ENCODE assay signal across 8 cellular contexts in genomic region chr4:15649914-15650545, GRCh38. TPM values are rescaled to one million over a fixed set of nuclear protein-coding genes. Genes with fewer than 3 reads are reported as not detected.
DNase-seq lines count a peak whose midpoint lies in the region; ATAC-seq and TF ChIP-seq lines count a peak whose summit lies in the region.

No MANE protein-coding gene starts in this region.

- intact Hi-C loops in CD4-positive, alpha-beta T cell (cut with DNase I, micrococcal nuclease): loop anchor here (2.0 to 10.0 kb wide), 8 partner anchors 105 to 1995 kb away; partner anchors contain the start of genes LAP3 (in 1 of the 2) and TAPT1 (in 1 of the 2)

- CTCF ChIA-PET in CD4-positive, alpha-beta T cell (lab: Charles Lee): interaction anchor here (0.7 kb wide), 3 partner anchors 106 to 649 kb away, joined by 3 read pairs; no protein-coding TSS in a partner anchor

- H3K27ac ChIP-seq in CD4-positive, alpha-beta T cell (ENCODE audit: low read depth, low read length): no peak overlapping the region
- H3K27ac ChIP-seq in fibroblast of lung (ENCODE audit: insufficient read depth, low read length): no peak overlapping the region
- H3K27ac ChIP-seq in urinary bladder (ENCODE audit: low read depth): peak overlapping the region; percentile 16

- peaks cover 2% of the 10 kb centered on the region for H3K4me1 ChIP-seq in fibroblast of lung (ENCODE audit: control insufficient read depth, extremely low read depth, insufficient read depth, low read length)
- H3K4me1 ChIP-seq in urinary bladder (ENCODE audit: insufficient read depth): no peaks in the 10 kb centered on the region

- no peaks in the 10 kb centered on the region for H3K27me3 ChIP-seq in CD4-positive, alpha-beta T cell (ENCODE audit: control insufficient read depth, insufficient read depth, low read length)
- no peaks in the 10 kb centered on the region for H3K27me3 ChIP-seq in fibroblast of lung (ENCODE audit: control insufficient read depth, insufficient read depth, low read length)

- peak; percentile 23 to 60 (median 36) for DNase-seq in CD4-positive, alpha-beta T cell
- DNase-seq in HT1080 (ENCODE audit: low read depth) (peak; percentile 61), NOMO-1 treated with DMSO at 0.1 percent for 48 hours (lab: John Stamatoyannopoulos, UW; ENCODE audit: unreplicated experiment) (peak; percentile 79), activated T-cell treated with anti-CD3 and anti-CD28 coated beads for 4 hours (peak; percentile 47), fibroblast of lung (ENCODE audit: low read depth in 2 of 2) (peak; percentile 46 to 67), nucleus accumbens (lab: John Stamatoyannopoulos, UW) (peak in 31 of 56 donors; percentile 1 to 43 (median 11))

- H3K9ac ChIP-seq in fibroblast of lung (ENCODE audit: insufficient read depth, low read length): no peak overlapping the region

- H2AFZ ChIP-seq in fibroblast of lung (ENCODE audit: low read length): no peak overlapping the region

- H3K36me3 ChIP-seq in fibroblast of lung (ENCODE audit: control insufficient read depth, insufficient read depth, low read length): no peaks in the 10 kb centered on the region
- H3K36me3 ChIP-seq in urinary bladder (ENCODE audit: insufficient read depth): no peaks in the 10 kb centered on the region

- no peaks in the 10 kb centered on the region for H3K9me3 Mint-ChIP-seq in CD4-positive, alpha-beta T cell

- H3K4me3 Mint-ChIP-seq in CD4-positive, alpha-beta T cell: peak overlapping the region; percentile 15

- peaks cover 95% of the 10 kb centered on the region for H3K79me2 ChIP-seq in fibroblast of lung (ENCODE audit: control insufficient read depth, insufficient read depth, low read length)

- no peaks in the 10 kb centered on the region for H3K9me3 ChIP-seq in CD4-positive, alpha-beta T cell (ENCODE audit: control insufficient read depth, low read length)
- H3K9me3 ChIP-seq in fibroblast of lung (ENCODE audit: control insufficient read depth, insufficient read depth, low read depth, low read length): no peaks in the 10 kb centered on the region

- no peaks in the 10 kb centered on the region for H4K20me1 ChIP-seq in fibroblast of lung (ENCODE audit: control insufficient read depth, extremely low read depth, insufficient read depth, low read length)

- TF ChIP-seq CTCF in CD4-positive, alpha-beta T cell (IDR thresholded peaks at IDR 0.05): peak; percentile 82
- TF ChIP-seq CTCF in fibroblast of lung (conservative IDR thresholded peaks at IDR 0.05 in 1 of 2, IDR thresholded peaks at IDR 0.05 in 1 of 2; ENCODE audit: low read depth in 1 of 2, low read length in 2 of 2): peak; percentile 71 to 74

- H3K4me2 ChIP-seq in fibroblast of lung (ENCODE audit: extremely low read depth, insufficient read depth, low read length): peak overlapping the region; percentile 38

- H3K27ac Mint-ChIP-seq in CD4-positive, alpha-beta T cell: peak overlapping the region; percentile 7

- no peaks in the 10 kb centered on the region for H3K27me3 Mint-ChIP-seq in CD4-positive, alpha-beta T cell

- H3K4me1 Mint-ChIP-seq in CD4-positive, alpha-beta T cell (ENCODE audit: low read depth): peaks cover 83% of the 10 kb centered on the region

- 23% methylated on average over 5 of the region's 5 CpGs for WGBS in urinary bladder

- H3K4me3 ChIP-seq in fibroblast of lung (replicated peaks in 1 of 4; ENCODE audit: control extremely low read depth in 1 of 4, insufficient read depth in 1 of 4, low read depth in 3 of 4, low read length in 4 of 4): no peak overlapping the region
- no peak overlapping the region for H3K4me3 ChIP-seq in urinary bladder (ENCODE audit: low read depth, low read length)

- H3K36me3 Mint-ChIP-seq in CD4-positive, alpha-beta T cell (ENCODE audit: low read depth): peaks cover 7% of the 10 kb centered on the region

- ATAC-seq in CD4-positive, alpha-beta T cell (ENCODE audit: poor library complexity): peak; percentile 79
- peak; percentile 36 for ATAC-seq in GM19397 (IDR thresholded peaks at IDR 0.05; ENCODE audit: unreplicated experiment)

- POLR2A ChIA-PET in CD4-positive, alpha-beta T cell (lab: Charles Lee): interaction anchor here (0.6 kb wide), 1 partner anchor 106 kb away, joined by 3 read pairs; no protein-coding TSS in a partner anchor

RNA-seq across cellular contexts. Expression of gene FBXL5, which starts 5.1 kb away (rescaled TPM):
- 10 to 100 TPM; 60.1 to 62.5 TPM for total RNA-seq in CD4-positive, alpha-beta T cell
- 83.0 and 95.5 TPM in 2 replicates for total RNA-seq in HT1080 (2014; rRNA removed; shearing (Covaris generic))
- polyA plus RNA-seq in HT1080 (2015; cell fraction: cytosol; rRNA removed): 47.6 and 53.6 TPM in 2 replicates
- polyA plus RNA-seq in HT1080 (2015; cell fraction: nucleus; rRNA removed): 59.6 and 61.3 TPM in 2 replicates
- 120 and 131 TPM in 2 replicates for total RNA-seq in fibroblast of lung
- polyA plus RNA-seq in fibroblast of lung: 52.9 and 53.0 TPM in 2 replicates
- 30.8 and 35.4 TPM in 2 replicates for polyA plus RNA-seq in fibroblast of lung (2012)
- polyA minus RNA-seq in fibroblast of lung (ENCODE audit: low replicate concordance): 26.5 and 29.9 TPM in 2 replicates
- 211 TPM for total RNA-seq in urinary bladder
- polyA plus RNA-seq in urinary bladder: 75.3 TPM

RNA-seq across cellular contexts. Expression of gene FAM200B, which starts 31.6 kb away (rescaled TPM):
- 10 to 100 TPM; 18.5 to 22.1 TPM for total RNA-seq in CD4-positive, alpha-beta T cell
- 55.8 and 88.4 TPM in 2 replicates for total RNA-seq in HT1080 (2014; rRNA removed; shearing (Covaris generic))
- polyA plus RNA-seq in HT1080 (2015; cell fraction: cytosol; rRNA removed): 77.5 and 86.4 TPM in 2 replicates
- polyA plus RNA-seq in HT1080 (2015; cell fraction: nucleus; rRNA removed): 33.3 and 48.6 TPM in 2 replicates
- 20.5 and 22.6 TPM in 2 replicates for total RNA-seq in fibroblast of lung
- polyA plus RNA-seq in fibroblast of lung: 31.6 and 35.1 TPM in 2 replicates
- 37.2 and 40.7 TPM in 2 replicates for polyA plus RNA-seq in fibroblast of lung (2012)
- 0.12 and 1.2 TPM in 2 replicates for polyA minus RNA-seq in fibroblast of lung (ENCODE audit: low replicate concordance)
- 42.8 TPM for total RNA-seq in urinary bladder
- polyA plus RNA-seq in urinary bladder: 58.4 TPM

RNA-seq across cellular contexts. Expression of gene BST1, which starts 52.8 kb away (rescaled TPM):
- total RNA-seq in CD4-positive, alpha-beta T cell: 1 to 10 TPM; 1.0 to 1.2 TPM
- 0.13 and 0.43 TPM in 2 replicates for total RNA-seq in HT1080 (2014; rRNA removed; shearing (Covaris generic))
- polyA plus RNA-seq in HT1080 (2015; cell fraction: cytosol; rRNA removed): 0.33 and 0.49 TPM in 2 replicates
- 0.17 TPM in 1 of 2 replicates, not detected in the other for polyA plus RNA-seq in HT1080 (2015; cell fraction: nucleus; rRNA removed)
- total RNA-seq in fibroblast of lung (14.6 and 15.7 TPM in 2 replicates), urinary bladder (23.7 TPM)
- polyA plus RNA-seq in fibroblast of lung (24.0 and 48.8 TPM in 2 replicates), urinary bladder (21.0 TPM)
- 19.5 and 38.6 TPM in 2 replicates for polyA plus RNA-seq in fibroblast of lung (2012)
- polyA minus RNA-seq in fibroblast of lung (ENCODE audit: low replicate concordance): 4.0 and 10.6 TPM in 2 replicates

Comparison
In these comparisons a context has a peak if more than half of its experiments do, and no peak if none do; other contexts are left out.
1. DNase-seq: peak in every context shown above with its lines; median percentile 79 in NOMO-1 treated with DMSO at 0.1 percent for 48 hours; 61 in HT1080; 56 in fibroblast of lung; 47 in activated T-cell treated with anti-CD3 and anti-CD28 coated beads for 4 hours; 36 in CD4-positive, alpha-beta T cell; 11 in nucleus accumbens.